In the genomic region with DNA sequence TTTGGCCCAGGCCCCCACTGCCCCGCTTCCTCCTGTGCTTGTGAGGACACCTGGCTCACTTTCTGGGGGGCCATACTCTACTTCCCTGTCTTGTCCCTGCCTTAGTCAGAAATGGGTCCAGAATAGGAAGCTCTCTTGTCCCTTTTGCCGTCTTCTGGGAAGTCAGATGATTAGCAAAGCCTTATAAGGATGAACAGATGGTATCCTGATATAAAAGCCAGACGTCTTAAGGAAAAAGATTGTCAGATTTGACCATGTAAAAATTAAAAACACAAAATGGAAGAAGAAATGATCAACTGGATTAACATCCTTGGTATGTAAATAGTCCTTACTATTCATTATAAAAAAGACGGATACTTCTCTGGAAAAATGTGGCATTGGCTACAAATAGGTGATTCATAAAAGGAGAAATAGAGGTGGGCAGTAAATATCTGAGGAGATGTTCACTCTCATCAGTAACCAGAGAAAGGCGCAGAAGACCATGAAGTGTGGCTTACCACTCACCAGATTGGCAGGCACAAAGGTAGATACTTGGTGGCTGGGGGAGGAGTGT, we compare ENCODE assay signal across 16 cellular contexts. TPM values are rescaled to one million over a fixed set of nuclear protein-coding genes. Genes with fewer than 3 reads are reported as not detected.
A peak's percentile ranks its signal among the peaks of the same experiment; 100 is the strongest.
DNase-seq lines count a peak whose midpoint lies in the region; ATAC-seq, FAIRE-seq and TF ChIP-seq lines count a peak whose summit lies in the region.
"Had no signal": no experiment of that assay in that cellular context is flagged by ENCODE, and none has a peak within 500 bp of the region (broad histone marks: within the 10 kb centered on the region; RNA-seq: fewer than 3 reads in every experiment).

No MANE protein-coding gene starts in this region.

- H3K9me2 ChIP-seq in OCI-LY7 (ENCODE audit: insufficient read depth, low read length) = no peaks in the 10 kb centered on the region

- H2BK120ac ChIP-seq in H1 (replicated peaks; ENCODE audit: low read depth, low read length) (no peak overlapping the region), neuronal stem cell (ENCODE audit: low read depth, low read length) (no peak overlapping the region)

- H3K9ac ChIP-seq in H1 (replicated peaks in 1 of 4; ENCODE audit: extremely low read depth in 1 of 4, low read depth in 3 of 4, low read length in 3 of 4) = no peak overlapping the region
- H3K9ac ChIP-seq in neuronal stem cell (ENCODE audit: low read depth, low read length, poor library complexity) = no peak overlapping the region

- H3K79me1 ChIP-seq in H1 (ENCODE audit: low read depth, low read length) (no peaks in the 10 kb centered on the region; the same call in none of the 2 replicates), neuronal stem cell (ENCODE audit: low read depth, low read length) (no peaks in the 10 kb centered on the region)

- H2AK5ac ChIP-seq in H1 (ENCODE audit: low read depth, low read length) (no peak overlapping the region), neuronal stem cell (ENCODE audit: low read depth, low read length) (no peak overlapping the region)

- peaks cover 0 to 12% (median 6%) of the 10 kb centered on the region in 4 experiments; a peak in 6 of 7 replicates for H3K4me1 ChIP-seq in H1 (replicated peaks in 1 of 4; ENCODE audit: control insufficient read depth in 3 of 4, insufficient read depth in 4 of 4, low read length in 3 of 4)
- no peaks in the 10 kb centered on the region for H3K4me1 ChIP-seq in neuronal stem cell (ENCODE audit: control insufficient read depth in 2 of 2, insufficient read depth in 1 of 2, low read depth in 1 of 2, low read length in 2 of 2)
- no peaks in the 10 kb centered on the region for H3K4me1 ChIP-seq in OCI-LY7 (ENCODE audit: insufficient read depth, low read length, poor library complexity, severe bottlenecking)
- H3K4me1 ChIP-seq: A549, BE2C had no signal

- intact Hi-C loops in OCI-LY7 (cut with micrococcal nuclease; ENCODE audit: unreplicated experiment) = no loop called here
- intact Hi-C loops in left ventricle myocardium superior (cut with micrococcal nuclease) = no loop called here

- H3K79me2 ChIP-seq in H1 (ENCODE audit: control insufficient read depth in 1 of 2, insufficient read depth in 2 of 2, low read length in 2 of 2) = no peaks in the 10 kb centered on the region
- no peaks in the 10 kb centered on the region for H3K79me2 ChIP-seq in OCI-LY7 (ENCODE audit: insufficient read depth, low read depth, low read length)

- WGBS in H1 (ENCODE audit: extremely low coverage in 1 of 2, insufficient coverage in 1 of 2, insufficient read length in 1 of 2, insufficient replicate concordance in 2 of 2, low coverage in 1 of 2, low lambda C conversion rate in 2 of 2, missing lambda C conversion rate in 1 of 2), 2 experiments = 84% methylated on average over 5 of the region's 5 CpGs; no CpG with 5 or more reads in 1 of the 2 experiments
- WGBS in neuronal stem cell (ENCODE audit: extremely low coverage in 2 of 2, insufficient read length in 2 of 2, insufficient replicate concordance in 1 of 2), 2 donors = no CpG with 5 or more reads among the region's 5 CpGs

- no peak overlapping the region for H3K4me2 ChIP-seq in H1 (ENCODE audit: insufficient read depth in 1 of 2, low read depth in 2 of 2, low read length in 2 of 2)
- H3K4me2 ChIP-seq in neuronal stem cell (ENCODE audit: insufficient read depth, low read length, poor library complexity, severe bottlenecking) = no peak overlapping the region
- no peak overlapping the region for H3K4me2 ChIP-seq in OCI-LY7 (ENCODE audit: low read length)
- H3K4me2 ChIP-seq: A549 had no signal

- H2BK15ac ChIP-seq in H1 (ENCODE audit: low read length) = no peak overlapping the region
- no peak overlapping the region for H2BK15ac ChIP-seq in neuronal stem cell (ENCODE audit: low read length)

- H4K91ac ChIP-seq in H1 (replicated peaks; ENCODE audit: insufficient read length, low read length) = no peak overlapping the region
- no peak overlapping the region for H4K91ac ChIP-seq in neuronal stem cell (ENCODE audit: low read depth, low read length, poor library complexity)

- BruUV-seq in OCI-LY7 (replicated peaks; lab: Mats Ljungman, UMichigan) = no TSS peak

- FAIRE-seq in H1 (lab: Jason Lieb, UNC) = no peak
- FAIRE-seq: A549, GM18507 had no signal

- 0 out of 2 replicates have a peak overlapping the region, but pooled peaks have one; percentile 3 for H3K27ac ChIP-seq in H1 (ENCODE audit: low read depth, low read length)
- no peak overlapping the region for H3K27ac ChIP-seq in neuronal stem cell (replicated peaks; ENCODE audit: low read length)
- H3K27ac ChIP-seq in OCI-LY7 (ENCODE audit: low read depth, low read length, poor library complexity, severe bottlenecking) = no peak overlapping the region
- H3K27ac ChIP-seq: A549, SJSA1 had no signal

- no peak overlapping the region for H3K4ac ChIP-seq in H1 (replicated peaks; ENCODE audit: insufficient read length, low read depth, low read length)
- H3K4ac ChIP-seq in neuronal stem cell (ENCODE audit: low read length) = no peak overlapping the region

- TF ChIP-seq RAD21 in H1 (IDR thresholded peaks at IDR 0.05 in 1 of 2, conservative IDR thresholded peaks at IDR 0.05 in 1 of 2; ENCODE audit: low read depth in 2 of 2, low read length in 2 of 2) = no peak

- no peaks in the 10 kb centered on the region for H3K23me2 ChIP-seq in H1 (ENCODE audit: low read depth, low read length)

- H2BK20ac ChIP-seq in H1 (ENCODE audit: low read length) = no peak overlapping the region

- H3K14ac ChIP-seq in H1 (ENCODE audit: insufficient read length) (no peak overlapping the region), neuronal stem cell (ENCODE audit: low read length) (no peak overlapping the region)

- TF ChIP-seq POLR2A in H1 (IDR thresholded peaks at IDR 0.05; ENCODE audit: control extremely low read depth in 1 of 2, low read depth in 2 of 2, low read length in 2 of 2) = no peak

- ATAC-seq in HG02642 (IDR thresholded peaks at IDR 0.05; ENCODE audit: poor library complexity, unreplicated experiment) = no peak
- no peak for ATAC-seq in left ventricle myocardium superior
- ATAC-seq: A549; CD8-positive, alpha-beta T cell had no signal

- no peak overlapping the region for H3K56ac ChIP-seq in H1 (replicated peaks; ENCODE audit: insufficient read length, low read depth, low read length)

- H4K20me1 ChIP-seq in H1 (replicated peaks in 1 of 2; ENCODE audit: control insufficient read depth in 1 of 2, insufficient read depth in 2 of 2, low read length in 2 of 2) (peaks cover 0 to 9% of the 10 kb centered on the region in 2 experiments), OCI-LY7 (ENCODE audit: insufficient read depth, low read length) (no peaks in the 10 kb centered on the region; the same call in 1 of the 2 replicates)

- H2BK12ac ChIP-seq in H1 (ENCODE audit: low read depth, low read length) = no peak overlapping the region
- H2BK12ac ChIP-seq in neuronal stem cell (ENCODE audit: low read length) = no peak overlapping the region

- TF ChIP-seq CTCF in H1 (IDR thresholded peaks at IDR 0.05; ENCODE audit: control extremely low read depth in 1 of 3, insufficient read depth in 1 of 3, low read depth in 1 of 3, low read length in 3 of 3) (no peak), OCI-LY7 (conservative IDR thresholded peaks at IDR 0.05; ENCODE audit: low read length) (no peak)

- POLR2A ChIA-PET in H1 (lab: Charles Lee; ENCODE audit: partially characterized antibody) (interaction anchor here (2.1 kb wide), 1 partner anchor 71 kb away, joined by 4 read pairs; no protein-coding TSS in a partner anchor), OCI-LY7 (lab: Charles Lee) (interaction anchor here (1.5 kb wide), 1 partner anchor 20 kb away, joined by 4 read pairs; no protein-coding TSS in a partner anchor)

- H3K23ac ChIP-seq in H1 (ENCODE audit: insufficient read length) = no peak overlapping the region
- no peak overlapping the region for H3K23ac ChIP-seq in neuronal stem cell (ENCODE audit: low read depth, low read length, poor library complexity)

- H4K8ac ChIP-seq in H1 (ENCODE audit: extremely low read depth, insufficient read depth, low read length) (no peak overlapping the region), neuronal stem cell (ENCODE audit: low read depth, low read length) (no peak overlapping the region)

- no peak overlapping the region for H2BK5ac ChIP-seq in H1 (ENCODE audit: low read depth, low read length)
- no peak overlapping the region for H2BK5ac ChIP-seq in neuronal stem cell (ENCODE audit: low read length)

- peaks cover 0 to 7% (median 4%) of the 10 kb centered on the region in 4 experiments; a peak in 3 of 8 replicates for H3K36me3 ChIP-seq in H1 (ENCODE audit: control insufficient read depth in 2 of 4, insufficient read depth in 4 of 4, low read length in 3 of 4)
- H3K36me3 ChIP-seq in neuronal stem cell (replicated peaks in 1 of 2; ENCODE audit: control insufficient read depth in 2 of 2, insufficient read depth in 2 of 2, low read length in 2 of 2) = peaks cover 12 to 50% of the 10 kb centered on the region in 2 donors
- H3K36me3 ChIP-seq in OCI-LY7 (ENCODE audit: insufficient read depth, low read length) = no peaks in the 10 kb centered on the region

- H3K4me3 ChIP-seq in H1 (ENCODE audit: extremely low read depth in 1 of 4, insufficient read depth in 2 of 4, low read depth in 3 of 4, low read length in 4 of 4) (no peak overlapping the region), neuronal stem cell (ENCODE audit: low read length in 2 of 2) (no peak overlapping the region), OCI-LY7 (ENCODE audit: low read depth, low read length, poor library complexity, severe bottlenecking) (no peak overlapping the region)
- H3K4me3 ChIP-seq: A549, SJSA1 had no signal

- H2AFZ ChIP-seq in H1 (ENCODE audit: low read length) = no peak overlapping the region
- H2AFZ ChIP-seq in neuronal stem cell (ENCODE audit: low read length) = no peak overlapping the region
- H2AFZ ChIP-seq in OCI-LY7 (ENCODE audit: low read length) = no peak overlapping the region

- H3K27me3 ChIP-seq in H1 (replicated peaks in 1 of 4; ENCODE audit: control insufficient read depth in 3 of 4, extremely low read depth in 1 of 4, insufficient read depth in 3 of 4, low read length in 3 of 4) (no peaks in the 10 kb centered on the region), neuronal stem cell (ENCODE audit: control insufficient read depth in 3 of 3, insufficient read depth in 3 of 3, low read depth in 1 of 3, low read length in 3 of 3) (no peaks in the 10 kb centered on the region)
- H3K27me3 ChIP-seq: BE2C, SJSA1 had no signal

- no peak overlapping the region for H3K18ac ChIP-seq in H1 (ENCODE audit: extremely low read depth, low read length)
- H3K18ac ChIP-seq in neuronal stem cell (ENCODE audit: low read length) = no peak overlapping the region

- no peak overlapping the region for H4K5ac ChIP-seq in H1 (ENCODE audit: insufficient read length, low read depth, low read length)

- peak; percentile 28 for DNase-seq in AG08396 (ENCODE audit: low spot score)
- peak; percentile 1 for DNase-seq in HCEC 1CT
- no peak for DNase-seq in H1 (ENCODE audit: low read depth in 1 of 2, low spot score in 2 of 2)
- peak; percentile 6 for DNase-seq in non-pigmented ciliary epithelial cell (ENCODE audit: low read depth)
- no peak for DNase-seq in neuronal stem cell (ENCODE audit: low spot score)
- DNase-seq in OCI-LY7 (ENCODE audit: low spot score) = no peak
- no peak for DNase-seq in left ventricle myocardium superior
- DNase-seq: BE2C; CD8-positive, alpha-beta T cell; NCI-H1092; NCI-H69; NK-92 treated with Interleukin-12 subunit alpha and Interleukin-12 subunit beta, amount 100 ng/mL, for 24 hours had no signal

- CTCF ChIA-PET in H1 (lab: Charles Lee; ENCODE audit: partially characterized antibody) (interaction anchor here (1.1 to 1.7 kb wide), 3 partner anchors 11 to 104 kb away, joined by 3 to 5 read pairs (median 5); no protein-coding TSS in a partner anchor), OCI-LY7 (lab: Charles Lee; ENCODE audit: unreplicated experiment) (no interaction called here)

- no peaks in the 10 kb centered on the region for H3K9me3 ChIP-seq in H1 (ENCODE audit: insufficient read depth in 2 of 2, low read depth in 1 of 2, low read length in 1 of 2)
- H3K9me3 ChIP-seq in neuronal stem cell (replicated peaks in 1 of 2; ENCODE audit: control insufficient read depth in 2 of 2, insufficient read depth in 1 of 2, low read depth in 1 of 2, low read length in 2 of 2) = no peaks in the 10 kb centered on the region
- no peaks in the 10 kb centered on the region for H3K9me3 ChIP-seq in OCI-LY7 (ENCODE audit: low read length)
- H3K9me3 ChIP-seq: A549, BE2C, SJSA1 had no signal

- TF ChIP-seq EP300 in H1 (IDR thresholded peaks at IDR 0.05; ENCODE audit: borderline replicate concordance in 1 of 2, low read depth in 2 of 2, low read length in 2 of 2) = no peak

RNA-seq across cellular contexts. Expression of a gene that starts 33.8 kb away (rescaled TPM):
- total RNA-seq in H1 (2021; fragmentation: NEBNext Ultra II Directional; extraction: Animal tissue kit (Norgen Biotek cat#: 25700)) = 79.0 and 83.7 TPM in 2 replicates
- polyA plus RNA-seq in H1 (2011; rRNA removed) = 79.5 and 111 TPM in 2 replicates
- 68.5 TPM for polyA plus RNA-seq in H1 (2011; cell fraction: cytosol; rRNA removed)
- polyA plus RNA-seq in H1 (2011; cell fraction: nucleus; rRNA removed) = 100.0 TPM
- polyA plus RNA-seq in H1 (2012, experiment 1 of 2) = 65.1 to 71.0 TPM (median 67.4 TPM) in 4 replicates
- polyA plus RNA-seq in H1 (2012, experiment 2 of 2) = 70.8 TPM
- polyA plus RNA-seq in H1 (2013, experiment 1 of 2) = 43.4 TPM
- polyA plus RNA-seq in H1 (2013, experiment 2 of 2) = 44.4 TPM
- polyA minus RNA-seq in H1 (2011; rRNA and poly(A)+ RNA removed) = 63.7 and 76.3 TPM in 2 replicates
- polyA minus RNA-seq in H1 (2011; cell fraction: cytosol; rRNA and poly(A)+ RNA removed) = 40.9 TPM
- 77.6 TPM for polyA minus RNA-seq in H1 (2011; cell fraction: nucleus; rRNA and poly(A)+ RNA removed)
- polyA plus RNA-seq in neuronal stem cell (2013, experiment 1 of 2) = 19.6 TPM
- polyA plus RNA-seq in neuronal stem cell (2013, experiment 2 of 2) = 19.6 TPM
- total RNA-seq in OCI-LY7 (2014; rRNA removed; shearing (Covaris generic)) = 39.3 and 41.7 TPM in 2 replicates
- total RNA-seq in OCI-LY7 (2022) (29.9 and 31.2 TPM in 2 replicates), left ventricle myocardium superior (14.7 TPM)

Comparison
In these comparisons a context has a peak if more than half of its experiments do, and no peak if none do; other contexts are left out.
1. DNase-seq: peak in AG08396 (single experiment), HCEC 1CT (single experiment) and non-pigmented ciliary epithelial cell (single experiment); none in H1 (0 of 2), neuronal stem cell (single experiment), OCI-LY7 (single experiment) and left ventricle myocardium superior (single experiment).